1 cellular context compared by ENCODE assay signal in the genomic region with DNA sequence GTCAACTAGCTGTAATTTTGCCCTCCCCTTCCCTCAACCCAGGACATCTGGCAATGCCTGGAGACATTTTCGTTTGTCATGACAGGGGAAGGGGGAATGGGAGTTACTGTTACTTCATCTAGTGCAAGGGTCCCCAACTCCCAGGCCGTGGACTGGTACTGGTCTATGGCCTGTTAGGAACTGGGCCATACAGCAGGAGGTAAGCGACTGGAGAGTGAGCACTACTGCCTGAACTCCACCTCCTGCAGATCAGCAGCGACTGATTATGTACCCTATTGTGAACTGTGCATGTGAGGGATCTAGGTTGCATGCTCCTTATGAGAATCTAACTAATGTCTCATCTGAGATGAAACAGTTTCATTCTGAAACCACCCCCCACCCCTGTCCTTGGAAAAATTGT.
TF ChIP-seq lines count a peak whose summit lies in the region.

No MANE protein-coding gene starts in this region.

TF ChIP-seq in H1, 55 proteins besides CTCF, POLR2A, EP300 and RAD21:
- no peak for TF ChIP-seq RBBP5 (IDR thresholded peaks at IDR 0.05; ENCODE audit: borderline replicate concordance, low read depth, low read length)
- TF ChIP-seq CHD1 (IDR thresholded peaks at IDR 0.05; ENCODE audit: low read depth, low read length), result no peak
- TF ChIP-seq NRF1 (IDR thresholded peaks at IDR 0.05; ENCODE audit: low read depth, low read length), result no peak
- no peak for TF ChIP-seq MAFK (IDR thresholded peaks at IDR 0.05; ENCODE audit: low read depth, low read length)
- TF ChIP-seq POLR2AphosphoS5 (IDR thresholded peaks at IDR 0.05; ENCODE audit: low read depth, low read length), result no peak
- TF ChIP-seq NANOG (IDR thresholded peaks at IDR 0.05; ENCODE audit: insufficient read depth, low read depth, low read length, poor library complexity, severe bottlenecking), result no peak
- TF ChIP-seq, protein P1, sequence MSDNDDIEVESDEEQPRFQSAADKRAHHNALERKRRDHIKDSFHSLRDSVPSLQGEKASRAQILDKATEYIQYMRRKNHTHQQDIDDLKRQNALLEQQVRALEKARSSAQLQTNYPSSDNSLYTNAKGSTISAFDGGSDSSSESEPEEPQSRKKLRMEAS (IDR thresholded peaks at IDR 0.05), result no peak
- no peak for TF ChIP-seq SIN3A (conservative IDR thresholded peaks at IDR 0.05 in 1 of 2, IDR thresholded peaks at IDR 0.05 in 1 of 2; ENCODE audit: low read depth in 1 of 2, low read length in 2 of 2)
- no peak for TF ChIP-seq SUZ12 (IDR thresholded peaks at IDR 0.05; ENCODE audit: low read length)
- no peak for TF ChIP-seq RNF2 (IDR thresholded peaks at IDR 0.05; ENCODE audit: borderline replicate concordance, low read depth, low read length, missing control alignments, poor library complexity, severe bottlenecking)
- no peak for TF ChIP-seq CTBP2 (IDR thresholded peaks at IDR 0.05; ENCODE audit: borderline replicate concordance, insufficient read depth, insufficient read length, low read length)
- TF ChIP-seq TAF1 (IDR thresholded peaks at IDR 0.05; ENCODE audit: low read depth, low read length), result no peak
- TF ChIP-seq, protein P2, sequence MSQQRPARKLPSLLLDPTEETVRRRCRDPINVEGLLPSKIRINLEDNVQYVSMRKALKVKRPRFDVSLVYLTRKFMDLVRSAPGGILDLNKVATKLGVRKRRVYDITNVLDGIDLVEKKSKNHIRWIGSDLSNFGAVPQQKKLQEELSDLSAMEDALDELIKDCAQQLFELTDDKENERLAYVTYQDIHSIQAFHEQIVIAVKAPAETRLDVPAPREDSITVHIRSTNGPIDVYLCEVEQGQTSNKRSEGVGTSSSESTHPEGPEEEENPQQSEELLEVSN (IDR thresholded peaks at IDR 0.05), result no peak
- TF ChIP-seq CBX8 (IDR thresholded peaks at IDR 0.05; ENCODE audit: borderline replicate concordance, low read depth, low read length), result no peak
- TF ChIP-seq HDAC6 (IDR thresholded peaks at IDR 0.05; ENCODE audit: low read depth, low read length), result no peak
- TF ChIP-seq TCF12 (IDR thresholded peaks at IDR 0.05; ENCODE audit: low read depth, low read length), result no peak
